2 cellular contexts compared by ENCODE assay signal in the genomic region with DNA sequence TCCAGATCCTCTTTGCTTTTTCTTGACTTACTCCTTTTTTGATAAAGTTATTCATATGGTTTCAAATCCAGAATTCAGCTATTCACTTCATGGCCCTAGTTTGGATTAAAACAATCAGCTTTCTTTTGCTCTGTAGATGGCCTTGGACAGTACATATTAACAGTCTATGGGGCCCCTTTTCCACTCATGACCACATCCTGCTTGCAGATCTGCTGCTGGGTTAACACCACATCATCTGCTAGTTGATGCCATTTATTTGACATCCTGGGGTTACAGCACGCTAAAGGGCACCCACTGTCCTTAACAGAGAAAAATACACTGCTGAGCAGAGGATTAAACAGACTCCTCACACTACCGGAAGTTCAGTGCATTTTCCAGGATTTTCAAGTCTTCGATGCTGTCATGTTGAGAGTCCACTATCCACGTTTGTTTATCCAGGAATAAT.
TF ChIP-seq lines count a peak whose summit lies in the region.

No MANE protein-coding gene starts in this region.

TF ChIP-seq in liver, 16 proteins besides CTCF, POLR2A, EP300 and RAD21 (continued from another document):
- TF ChIP-seq REST (IDR thresholded peaks at IDR 0.05) (no peak), TAF1 (conservative IDR thresholded peaks at IDR 0.05) (no peak), RXRA (IDR thresholded peaks at IDR 0.05) (no peak)

TF ChIP-seq in HepG2, 621 proteins besides CTCF, POLR2A, EP300 and RAD21 (continued from another document):
- TF ChIP-seq PRDM15 (CRISPR knock-in tag; IDR thresholded peaks at IDR 0.05) (no peak), CSRNP1 (CRISPR knock-in tag; IDR thresholded peaks at IDR 0.05) (no peak), PHB2 (IDR thresholded peaks at IDR 0.05; ENCODE audit: partially characterized antibody) (no peak), MAX (IDR thresholded peaks at IDR 0.05) (no peak), ZNF44 (CRISPR knock-in tag; IDR thresholded peaks at IDR 0.05) (no peak), RXRA (CRISPR knock-in tag; IDR thresholded peaks at IDR 0.05) (no peak), ZNF318 (CRISPR knock-in tag; IDR thresholded peaks at IDR 0.05) (no peak)
- TF ChIP-seq, protein P1, sequence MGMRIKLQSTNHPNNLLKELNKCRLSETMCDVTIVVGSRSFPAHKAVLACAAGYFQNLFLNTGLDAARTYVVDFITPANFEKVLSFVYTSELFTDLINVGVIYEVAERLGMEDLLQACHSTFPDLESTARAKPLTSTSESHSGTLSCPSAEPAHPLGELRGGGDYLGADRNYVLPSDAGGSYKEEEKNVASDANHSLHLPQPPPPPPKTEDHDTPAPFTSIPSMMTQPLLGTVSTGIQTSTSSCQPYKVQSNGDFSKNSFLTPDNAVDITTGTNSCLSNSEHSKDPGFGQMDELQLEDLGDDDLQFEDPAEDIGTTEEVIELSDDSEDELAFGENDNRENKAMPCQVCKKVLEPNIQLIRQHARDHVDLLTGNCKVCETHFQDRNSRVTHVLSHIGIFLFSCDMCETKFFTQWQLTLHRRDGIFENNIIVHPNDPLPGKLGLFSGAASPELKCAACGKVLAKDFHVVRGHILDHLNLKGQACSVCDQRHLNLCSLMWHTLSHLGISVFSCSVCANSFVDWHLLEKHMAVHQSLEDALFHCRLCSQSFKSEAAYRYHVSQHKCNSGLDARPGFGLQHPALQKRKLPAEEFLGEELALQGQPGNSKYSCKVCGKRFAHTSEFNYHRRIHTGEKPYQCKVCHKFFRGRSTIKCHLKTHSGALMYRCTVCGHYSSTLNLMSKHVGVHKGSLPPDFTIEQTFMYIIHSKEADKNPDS (CRISPR knock-in tag; IDR thresholded peaks at IDR 0.05): no peak
- TF ChIP-seq, protein P2, sequence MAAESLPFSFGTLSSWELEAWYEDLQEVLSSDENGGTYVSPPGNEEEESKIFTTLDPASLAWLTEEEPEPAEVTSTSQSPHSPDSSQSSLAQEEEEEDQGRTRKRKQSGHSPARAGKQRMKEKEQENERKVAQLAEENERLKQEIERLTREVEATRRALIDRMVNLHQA (CRISPR knock-in tag; IDR thresholded peaks at IDR 0.05): no peak
- TF ChIP-seq, protein P3, sequence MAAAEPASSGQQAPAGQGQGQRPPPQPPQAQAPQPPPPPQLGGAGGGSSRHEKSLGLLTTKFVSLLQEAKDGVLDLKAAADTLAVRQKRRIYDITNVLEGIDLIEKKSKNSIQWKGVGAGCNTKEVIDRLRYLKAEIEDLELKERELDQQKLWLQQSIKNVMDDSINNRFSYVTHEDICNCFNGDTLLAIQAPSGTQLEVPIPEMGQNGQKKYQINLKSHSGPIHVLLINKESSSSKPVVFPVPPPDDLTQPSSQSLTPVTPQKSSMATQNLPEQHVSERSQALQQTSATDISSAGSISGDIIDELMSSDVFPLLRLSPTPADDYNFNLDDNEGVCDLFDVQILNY (CRISPR knock-in tag; conservative IDR thresholded peaks at IDR 0.05): no peak
